1 cellular context compared by ENCODE assay signal in the genomic region with DNA sequence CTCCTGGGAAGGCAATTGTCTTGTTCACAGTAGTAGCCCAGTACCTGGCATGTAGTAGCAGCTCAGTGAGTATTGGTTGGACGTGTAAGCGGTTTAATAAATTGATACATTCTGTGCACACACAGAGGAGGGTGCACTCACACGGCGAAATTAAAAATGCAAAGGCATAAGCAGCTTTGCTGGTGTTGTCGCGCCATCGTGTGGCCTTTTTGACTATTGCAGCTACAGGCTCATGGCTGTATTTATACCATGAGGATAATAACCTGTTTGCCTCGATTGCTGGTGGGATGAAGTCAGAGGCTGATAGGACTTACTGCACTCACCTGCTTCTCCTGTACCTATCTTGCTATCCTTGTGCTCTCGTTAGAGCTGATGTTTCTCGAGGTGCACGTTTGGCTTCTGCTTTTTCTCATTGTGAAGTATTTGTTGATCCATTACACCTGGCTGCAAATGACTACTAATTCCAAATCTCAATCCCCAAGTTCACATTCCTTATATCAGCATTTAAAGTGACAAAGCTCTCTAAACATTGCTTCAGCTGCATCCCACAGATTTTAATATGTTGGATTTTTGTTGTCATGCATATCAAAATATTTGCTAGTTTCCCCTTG.
TF ChIP-seq lines count a peak whose summit lies in the region.

No MANE protein-coding gene starts in this region.

TF ChIP-seq in HCT116, 20 proteins besides CTCF, POLR2A, EP300 and RAD21 (continued from another document):
- TF ChIP-seq EGR1 (IDR thresholded peaks at IDR 0.05; ENCODE audit: low read depth) (no peak), ELF1 (IDR thresholded peaks at IDR 0.05; ENCODE audit: borderline replicate concordance, low read depth) (no peak), EZH2phosphoT487 (IDR thresholded peaks at IDR 0.05; ENCODE audit: borderline replicate concordance) (no peak), MAX (IDR thresholded peaks at IDR 0.05) (no peak), JUND (IDR thresholded peaks at IDR 0.05) (no peak), ZNF274 (IDR thresholded peaks at IDR 0.05; ENCODE audit: low read depth, low read length) (no peak), EZH2 (IDR thresholded peaks at IDR 0.05) (no peak), FOSL1 (IDR thresholded peaks at IDR 0.05; ENCODE audit: low read depth) (no peak)
- TF ChIP-seq, protein P1, sequence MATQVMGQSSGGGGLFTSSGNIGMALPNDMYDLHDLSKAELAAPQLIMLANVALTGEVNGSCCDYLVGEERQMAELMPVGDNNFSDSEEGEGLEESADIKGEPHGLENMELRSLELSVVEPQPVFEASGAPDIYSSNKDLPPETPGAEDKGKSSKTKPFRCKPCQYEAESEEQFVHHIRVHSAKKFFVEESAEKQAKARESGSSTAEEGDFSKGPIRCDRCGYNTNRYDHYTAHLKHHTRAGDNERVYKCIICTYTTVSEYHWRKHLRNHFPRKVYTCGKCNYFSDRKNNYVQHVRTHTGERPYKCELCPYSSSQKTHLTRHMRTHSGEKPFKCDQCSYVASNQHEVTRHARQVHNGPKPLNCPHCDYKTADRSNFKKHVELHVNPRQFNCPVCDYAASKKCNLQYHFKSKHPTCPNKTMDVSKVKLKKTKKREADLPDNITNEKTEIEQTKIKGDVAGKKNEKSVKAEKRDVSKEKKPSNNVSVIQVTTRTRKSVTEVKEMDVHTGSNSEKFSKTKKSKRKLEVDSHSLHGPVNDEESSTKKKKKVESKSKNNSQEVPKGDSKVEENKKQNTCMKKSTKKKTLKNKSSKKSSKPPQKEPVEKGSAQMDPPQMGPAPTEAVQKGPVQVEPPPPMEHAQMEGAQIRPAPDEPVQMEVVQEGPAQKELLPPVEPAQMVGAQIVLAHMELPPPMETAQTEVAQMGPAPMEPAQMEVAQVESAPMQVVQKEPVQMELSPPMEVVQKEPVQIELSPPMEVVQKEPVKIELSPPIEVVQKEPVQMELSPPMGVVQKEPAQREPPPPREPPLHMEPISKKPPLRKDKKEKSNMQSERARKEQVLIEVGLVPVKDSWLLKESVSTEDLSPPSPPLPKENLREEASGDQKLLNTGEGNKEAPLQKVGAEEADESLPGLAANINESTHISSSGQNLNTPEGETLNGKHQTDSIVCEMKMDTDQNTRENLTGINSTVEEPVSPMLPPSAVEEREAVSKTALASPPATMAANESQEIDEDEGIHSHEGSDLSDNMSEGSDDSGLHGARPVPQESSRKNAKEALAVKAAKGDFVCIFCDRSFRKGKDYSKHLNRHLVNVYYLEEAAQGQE (IDR thresholded peaks at IDR 0.05; ENCODE audit: low read depth): no peak
